ENCODE assay signal across 15 cellular contexts in genomic region chr10:69506487-69506833, GRCh38. TPM values are rescaled to one million over a fixed set of nuclear protein-coding genes. Genes with fewer than 3 reads are reported as not detected.
DNase-seq lines count a peak whose midpoint lies in the region; ATAC-seq and TF ChIP-seq lines count a peak whose summit lies in the region.
"Had no signal": no experiment of that assay in that cellular context is flagged by ENCODE, and none has a peak within 500 bp of the region (broad histone marks: within the 10 kb centered on the region; RNA-seq: fewer than 3 reads in every experiment).

No MANE protein-coding gene starts in this region.

- no peaks in the 10 kb centered on the region for H3K27me3 Mint-ChIP-seq in activated T-helper 17 cell treated with anti-CD3 and anti-CD28 coated beads, Interleukin-2, amount 50 U/mL, for 72 hours

- peaks cover 11% of the 10 kb centered on the region for H3K4me1 Mint-ChIP-seq in activated T-helper 17 cell treated with anti-CD3 and anti-CD28 coated beads, Interleukin-2, amount 50 U/mL, for 72 hours

- H3K36me3 ChIP-seq in H7 (replicated peaks; ENCODE audit: control insufficient read depth, insufficient read depth, low read length) (no peaks in the 10 kb centered on the region), lower lobe of right lung (no peaks in the 10 kb centered on the region), subcutaneous abdominal adipose tissue (ENCODE audit: control insufficient read depth in 5 of 5, insufficient read depth in 5 of 5, low read length in 5 of 5) (peaks cover 0 to 58% (median 49%) of the 10 kb centered on the region in 5 donors)
- H3K36me3 ChIP-seq: BLaER1, brain microvascular endothelial cell had no signal

- H3K9me3 Mint-ChIP-seq in activated T-helper 17 cell treated with anti-CD3 and anti-CD28 coated beads, Interleukin-2, amount 50 U/mL, for 72 hours = no peaks in the 10 kb centered on the region
- H3K9me3 Mint-ChIP-seq: activated naive CD4-positive, alpha-beta T cell treated with anti-CD3 and anti-CD28 coated beads, Interleukin-2, amount 10 ng/mL, durations not matched to agents 7 days and 5 days had no signal

- H3K27ac Mint-ChIP-seq in activated T-helper 17 cell treated with anti-CD3 and anti-CD28 coated beads, Interleukin-2, amount 50 U/mL, for 72 hours = peak overlapping the region; percentile 96
- H3K27ac Mint-ChIP-seq: activated naive CD4-positive, alpha-beta T cell treated with anti-CD3 and anti-CD28 coated beads, Interleukin-2, amount 10 ng/mL, durations not matched to agents 7 days and 5 days had no signal

- intact Hi-C loops in lower lobe of right lung (cut with DNase I) = loop anchor here (5.0 kb wide), 1 partner anchor 79 kb away; no protein-coding TSS in a partner anchor

- H3K27me3 ChIP-seq in H7 (ENCODE audit: control insufficient read depth, insufficient read depth, low read length) (no peaks in the 10 kb centered on the region), lower lobe of right lung (ENCODE audit: low read depth) (no peaks in the 10 kb centered on the region), subcutaneous abdominal adipose tissue (ENCODE audit: control insufficient read depth in 5 of 5, insufficient read depth in 4 of 5, low read length in 5 of 5) (no peaks in the 10 kb centered on the region)
- H3K27me3 ChIP-seq: BLaER1, brain microvascular endothelial cell had no signal

- no peak for TF ChIP-seq CTCF in lower lobe of right lung (IDR thresholded peaks at IDR 0.05)

- ATAC-seq in activated T-helper 17 cell treated with anti-CD3 and anti-CD28 coated beads, Interleukin-2, amount 50 U/mL, for 72 hours (replicated peaks) = no peak
- ATAC-seq in lower lobe of right lung (no peak), HG03354 (IDR thresholded peaks at IDR 0.05; ENCODE audit: poor library complexity, severe bottlenecking, unreplicated experiment) (no peak), GM19467 (IDR thresholded peaks at IDR 0.05; ENCODE audit: unreplicated experiment) (no peak)
- ATAC-seq: activated CD4-positive, CD25-positive, alpha-beta regulatory T cell treated with anti-CD3 and anti-CD28 coated beads, Interleukin-2, amount 50 U/mL, for 24 hours had no signal

- no peaks in the 10 kb centered on the region for H3K36me3 Mint-ChIP-seq in activated T-helper 17 cell treated with anti-CD3 and anti-CD28 coated beads, Interleukin-2, amount 50 U/mL, for 72 hours (ENCODE audit: low read depth)
- H3K36me3 Mint-ChIP-seq: activated naive CD4-positive, alpha-beta T cell treated with anti-CD3 and anti-CD28 coated beads, Interleukin-2, amount 10 ng/mL, durations not matched to agents 7 days and 5 days had no signal

- peak overlapping the region; percentile 4 for H3K27ac ChIP-seq in lower lobe of right lung
- H3K27ac ChIP-seq in subcutaneous abdominal adipose tissue (ENCODE audit: low read depth, low read length) = peak overlapping the region; percentile 67
- H3K27ac ChIP-seq: BLaER1, brain microvascular endothelial cell had no signal

- no peak overlapping the region for H3K4me3 ChIP-seq in H7 (ENCODE audit: insufficient read depth, low read depth, low read length)
- no peak overlapping the region for H3K4me3 ChIP-seq in lower lobe of right lung
- H3K4me3 ChIP-seq in subcutaneous abdominal adipose tissue (ENCODE audit: low read depth in 1 of 5, low read length in 5 of 5) = no peak overlapping the region
- H3K4me3 ChIP-seq: BLaER1 had no signal

- no peaks in the 10 kb centered on the region for H3K9me3 ChIP-seq in lower lobe of right lung
- no peaks in the 10 kb centered on the region for H3K9me3 ChIP-seq in subcutaneous abdominal adipose tissue (ENCODE audit: control insufficient read depth in 5 of 5, low read length in 5 of 5)
- H3K9me3 ChIP-seq: BLaER1 had no signal

- no peak overlapping the region for H3K9ac ChIP-seq in subcutaneous abdominal adipose tissue (ENCODE audit: low read length in 5 of 5)
- H3K9ac ChIP-seq: BLaER1 had no signal

- no peaks in the 10 kb centered on the region for H3K4me1 ChIP-seq in lower lobe of right lung
- peaks cover 4 to 23% (median 21%) of the 10 kb centered on the region in 5 donors for H3K4me1 ChIP-seq in subcutaneous abdominal adipose tissue (ENCODE audit: control insufficient read depth in 5 of 5, insufficient read depth in 5 of 5, low read length in 5 of 5)

- peak overlapping the region; percentile 24 for H3K4me3 Mint-ChIP-seq in activated T-helper 17 cell treated with anti-CD3 and anti-CD28 coated beads, Interleukin-2, amount 50 U/mL, for 72 hours
- H3K4me3 Mint-ChIP-seq: activated naive CD4-positive, alpha-beta T cell treated with anti-CD3 and anti-CD28 coated beads, Interleukin-2, amount 10 ng/mL, durations not matched to agents 7 days and 5 days had no signal

- DNase-seq in H7 (peak; percentile 50), lower lobe of right lung (no peak), DMS 273 (lab: John Stamatoyannopoulos, UW; ENCODE audit: unreplicated experiment) (no peak)
- DNase-seq: activated naive CD4-positive, alpha-beta T cell treated with anti-CD3 and anti-CD28 coated beads, Interleukin-2, amount 10 ng/mL, durations not matched to agents 7 days and 5 days; brain microvascular endothelial cell; DMS53; NCI-H1694 treated with DMSO at 0.1 percent for 48 hours; NCI-H446; SHP77 had no signal

RNA-seq across cellular contexts. Expression of gene TSPAN15, which starts 55.2 kb away (rescaled TPM):
- total RNA-seq in H7 (2014; rRNA removed; shearing (Covaris generic)) = 5.0 and 6.5 TPM in 2 replicates
- 10 to 100 TPM in 1 of 2 donors, 1 to 10 TPM in 1; 4.9 to 12.7 TPM for total RNA-seq in activated T-helper 17 cell treated with anti-CD3 and anti-CD28 coated beads, Interleukin-2, amount 50 U/mL, for 72 hours
- 46.1 TPM for total RNA-seq in lower lobe of right lung
